In the genomic region with DNA sequence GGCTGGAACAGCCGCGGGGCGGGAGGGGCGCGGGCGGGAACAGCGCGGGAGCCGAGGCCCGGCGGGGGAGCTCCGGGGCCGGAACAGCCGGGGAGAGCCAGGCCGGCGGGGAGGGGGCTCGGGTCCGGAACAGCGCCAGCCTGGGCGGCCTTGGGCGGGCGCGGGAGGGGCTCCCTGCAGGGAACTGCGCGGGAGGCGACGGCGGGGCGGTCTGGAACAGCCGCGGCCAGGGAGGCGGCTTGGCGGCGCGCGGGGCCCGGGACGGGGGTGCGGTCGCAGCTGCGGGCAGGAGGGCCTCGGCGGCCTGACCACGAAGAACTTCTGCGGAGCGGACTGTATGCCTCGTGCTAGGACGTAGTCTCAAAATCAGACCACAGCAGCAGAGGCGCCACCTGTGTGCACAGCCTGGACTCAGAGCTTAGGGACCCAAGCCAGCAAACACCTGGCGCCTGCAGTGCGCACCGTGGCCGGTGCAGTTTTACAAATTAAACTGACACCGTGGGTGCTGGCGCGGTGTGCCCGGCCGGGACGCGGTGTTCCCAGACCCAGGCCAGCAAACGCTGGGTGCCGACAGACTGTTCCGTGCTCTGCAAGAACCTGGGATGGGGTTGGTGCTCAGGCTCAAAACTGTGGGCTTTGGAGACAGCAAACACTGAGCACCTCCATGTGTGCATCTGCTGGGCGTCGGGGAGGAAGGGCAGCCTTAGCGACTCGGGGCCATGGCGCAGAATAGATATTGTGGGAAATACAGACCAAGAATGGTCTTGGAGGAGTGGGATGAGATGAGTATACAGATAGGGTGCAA, we compare ENCODE assay signal across 1 cellular context.
TF ChIP-seq lines count a peak whose summit lies in the region.

No MANE protein-coding gene starts in this region.

TF ChIP-seq in K562, 482 proteins besides CTCF, POLR2A, EP300 and RAD21 (continued from another document and continues in another):
- TF ChIP-seq, protein P1, sequence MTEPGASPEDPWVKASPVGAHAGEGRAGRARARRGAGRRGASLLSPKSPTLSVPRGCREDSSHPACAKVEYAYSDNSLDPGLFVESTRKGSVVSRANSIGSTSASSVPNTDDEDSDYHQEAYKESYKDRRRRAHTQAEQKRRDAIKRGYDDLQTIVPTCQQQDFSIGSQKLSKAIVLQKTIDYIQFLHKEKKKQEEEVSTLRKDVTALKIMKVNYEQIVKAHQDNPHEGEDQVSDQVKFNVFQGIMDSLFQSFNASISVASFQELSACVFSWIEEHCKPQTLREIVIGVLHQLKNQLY (CRISPR knock-in tag; conservative IDR thresholded peaks at IDR 0.05): no peak
- TF ChIP-seq SMC3 (conservative IDR thresholded peaks at IDR 0.05; ENCODE audit: insufficient read depth, low read depth, low read length): peak; percentile 4; the same call in 1 of the 2 replicates
- TF ChIP-seq ZNF316 (IDR thresholded peaks at IDR 0.05): no peak
- TF ChIP-seq MEF2D (tag; conservative IDR thresholded peaks at IDR 0.05; ENCODE audit: low read depth): no peak
- TF ChIP-seq ZNF146 (CRISPR knock-in tag; IDR thresholded peaks at IDR 0.05; ENCODE audit: unreplicated experiment): no peak
- TF ChIP-seq, protein P2, sequence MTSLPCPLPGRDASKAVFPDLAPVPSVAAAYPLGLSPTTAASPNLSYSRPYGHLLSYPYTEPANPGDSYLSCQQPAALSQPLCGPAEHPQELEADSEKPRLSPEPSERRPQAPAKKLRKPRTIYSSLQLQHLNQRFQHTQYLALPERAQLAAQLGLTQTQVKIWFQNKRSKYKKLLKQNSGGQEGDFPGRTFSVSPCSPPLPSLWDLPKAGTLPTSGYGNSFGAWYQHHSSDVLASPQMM (CRISPR knock-in tag; IDR thresholded peaks at IDR 0.05): no peak
- no peak for TF ChIP-seq KLF6 (CRISPR knock-in tag; IDR thresholded peaks at IDR 0.05; ENCODE audit: borderline replicate concordance)
- TF ChIP-seq BRCA1 (IDR thresholded peaks at IDR 0.05): no peak
- no peak for TF ChIP-seq BRCA1 (CRISPR knock-in tag; IDR thresholded peaks at IDR 0.05)
- TF ChIP-seq, protein P3, sequence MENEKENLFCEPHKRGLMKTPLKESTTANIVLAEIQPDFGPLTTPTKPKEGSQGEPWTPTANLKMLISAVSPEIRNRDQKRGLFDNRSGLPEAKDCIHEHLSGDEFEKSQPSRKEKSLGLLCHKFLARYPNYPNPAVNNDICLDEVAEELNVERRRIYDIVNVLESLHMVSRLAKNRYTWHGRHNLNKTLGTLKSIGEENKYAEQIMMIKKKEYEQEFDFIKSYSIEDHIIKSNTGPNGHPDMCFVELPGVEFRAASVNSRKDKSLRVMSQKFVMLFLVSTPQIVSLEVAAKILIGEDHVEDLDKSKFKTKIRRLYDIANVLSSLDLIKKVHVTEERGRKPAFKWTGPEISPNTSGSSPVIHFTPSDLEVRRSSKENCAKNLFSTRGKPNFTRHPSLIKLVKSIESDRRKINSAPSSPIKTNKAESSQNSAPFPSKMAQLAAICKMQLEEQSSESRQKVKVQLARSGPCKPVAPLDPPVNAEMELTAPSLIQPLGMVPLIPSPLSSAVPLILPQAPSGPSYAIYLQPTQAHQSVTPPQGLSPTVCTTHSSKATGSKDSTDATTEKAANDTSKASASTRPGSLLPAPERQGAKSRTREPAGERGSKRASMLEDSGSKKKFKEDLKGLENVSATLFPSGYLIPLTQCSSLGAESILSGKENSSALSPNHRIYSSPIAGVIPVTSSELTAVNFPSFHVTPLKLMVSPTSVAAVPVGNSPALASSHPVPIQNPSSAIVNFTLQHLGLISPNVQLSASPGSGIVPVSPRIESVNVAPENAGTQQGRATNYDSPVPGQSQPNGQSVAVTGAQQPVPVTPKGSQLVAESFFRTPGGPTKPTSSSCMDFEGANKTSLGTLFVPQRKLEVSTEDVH (IDR thresholded peaks at IDR 0.05; ENCODE audit: low read depth, partially characterized antibody): no peak
- no peak for TF ChIP-seq ZNF134 (CRISPR knock-in tag; conservative IDR thresholded peaks at IDR 0.05)
- no peak for TF ChIP-seq KDM4B (IDR thresholded peaks at IDR 0.05; ENCODE audit: borderline replicate concordance in 2 of 2, low read depth in 1 of 2)
- TF ChIP-seq, protein P4, sequence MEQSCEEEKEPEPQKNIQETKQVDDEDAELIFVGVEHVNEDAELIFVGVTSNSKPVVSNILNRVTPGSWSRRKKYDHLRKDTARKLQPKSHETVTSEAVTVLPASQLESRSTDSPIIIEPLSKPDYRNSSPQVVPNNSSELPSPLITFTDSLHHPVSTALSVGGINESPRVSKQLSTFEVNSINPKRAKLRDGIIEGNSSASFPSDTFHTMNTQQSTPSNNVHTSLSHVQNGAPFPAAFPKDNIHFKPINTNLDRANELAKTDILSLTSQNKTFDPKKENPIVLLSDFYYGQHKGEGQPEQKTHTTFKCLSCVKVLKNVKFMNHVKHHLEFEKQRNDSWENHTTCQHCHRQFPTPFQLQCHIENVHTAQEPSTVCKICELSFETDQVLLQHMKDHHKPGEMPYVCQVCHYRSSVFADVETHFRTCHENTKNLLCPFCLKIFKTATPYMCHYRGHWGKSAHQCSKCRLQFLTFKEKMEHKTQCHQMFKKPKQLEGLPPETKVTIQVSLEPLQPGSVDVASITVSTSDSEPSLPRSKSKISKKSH (CRISPR knock-in tag; IDR thresholded peaks at IDR 0.05): no peak
- TF ChIP-seq STAT5A (IDR thresholded peaks at IDR 0.05; ENCODE audit: borderline replicate concordance, low read length): no peak
- TF ChIP-seq TARDBP (IDR thresholded peaks at IDR 0.05): no peak; the same call in 1 of the 2 replicates
- no peak for TF ChIP-seq PPARD (CRISPR knock-in tag; IDR thresholded peaks at IDR 0.05)
- TF ChIP-seq SMARCE1 (IDR thresholded peaks at IDR 0.05): no peak
- no peak for TF ChIP-seq JUN (IDR thresholded peaks at IDR 0.05; ENCODE audit: borderline replicate concordance, low read depth, low read length)
- no peak for TF ChIP-seq JUN (CRISPR knock-in tag; IDR thresholded peaks at IDR 0.05; ENCODE audit: borderline replicate concordance)
- no peak for TF ChIP-seq ZNF436 (CRISPR knock-in tag; IDR thresholded peaks at IDR 0.05)
- no peak for TF ChIP-seq NCOA1 (IDR thresholded peaks at IDR 0.05; ENCODE audit: low read depth)
- TF ChIP-seq, protein P5, sequence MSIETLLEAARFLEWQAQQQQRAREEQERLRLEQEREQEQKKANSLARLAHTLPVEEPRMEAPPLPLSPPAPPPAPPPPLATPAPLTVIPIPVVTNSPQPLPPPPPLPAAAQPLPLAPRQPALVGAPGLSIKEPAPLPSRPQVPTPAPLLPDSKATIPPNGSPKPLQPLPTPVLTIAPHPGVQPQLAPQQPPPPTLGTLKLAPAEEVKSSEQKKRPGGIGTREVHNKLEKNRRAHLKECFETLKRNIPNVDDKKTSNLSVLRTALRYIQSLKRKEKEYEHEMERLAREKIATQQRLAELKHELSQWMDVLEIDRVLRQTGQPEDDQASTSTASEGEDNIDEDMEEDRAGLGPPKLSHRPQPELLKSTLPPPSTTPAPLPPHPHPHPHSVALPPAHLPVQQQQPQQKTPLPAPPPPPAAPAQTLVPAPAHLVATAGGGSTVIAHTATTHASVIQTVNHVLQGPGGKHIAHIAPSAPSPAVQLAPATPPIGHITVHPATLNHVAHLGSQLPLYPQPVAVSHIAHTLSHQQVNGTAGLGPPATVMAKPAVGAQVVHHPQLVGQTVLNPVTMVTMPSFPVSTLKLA (conservative IDR thresholded peaks at IDR 0.05): 0 out of 4 replicates have a peak, but pooled peaks of 1 of the 2 experiments have one; percentile 12
- TF ChIP-seq ZNF24 (IDR thresholded peaks at IDR 0.05): peak; percentile 7
- 0 out of 2 replicates have a peak, but pooled peaks have one; percentile 34 for TF ChIP-seq POLR2AphosphoS5 (IDR thresholded peaks at IDR 0.05; ENCODE audit: control insufficient read depth, insufficient read depth, low read depth, low read length)
- peak; percentile 54 for TF ChIP-seq SAP30 (IDR thresholded peaks at IDR 0.05; ENCODE audit: borderline replicate concordance, insufficient read depth, low read depth, low read length, poor library complexity, severe bottlenecking)
- TF ChIP-seq, protein P6, sequence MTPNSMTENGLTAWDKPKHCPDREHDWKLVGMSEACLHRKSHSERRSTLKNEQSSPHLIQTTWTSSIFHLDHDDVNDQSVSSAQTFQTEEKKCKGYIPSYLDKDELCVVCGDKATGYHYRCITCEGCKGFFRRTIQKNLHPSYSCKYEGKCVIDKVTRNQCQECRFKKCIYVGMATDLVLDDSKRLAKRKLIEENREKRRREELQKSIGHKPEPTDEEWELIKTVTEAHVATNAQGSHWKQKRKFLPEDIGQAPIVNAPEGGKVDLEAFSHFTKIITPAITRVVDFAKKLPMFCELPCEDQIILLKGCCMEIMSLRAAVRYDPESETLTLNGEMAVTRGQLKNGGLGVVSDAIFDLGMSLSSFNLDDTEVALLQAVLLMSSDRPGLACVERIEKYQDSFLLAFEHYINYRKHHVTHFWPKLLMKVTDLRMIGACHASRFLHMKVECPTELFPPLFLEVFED (CRISPR knock-in tag; conservative IDR thresholded peaks at IDR 0.05): no peak
- TF ChIP-seq SRSF9 (IDR thresholded peaks at IDR 0.05; ENCODE audit: borderline replicate concordance, low read depth, low read length): no peak
- TF ChIP-seq, protein P7, sequence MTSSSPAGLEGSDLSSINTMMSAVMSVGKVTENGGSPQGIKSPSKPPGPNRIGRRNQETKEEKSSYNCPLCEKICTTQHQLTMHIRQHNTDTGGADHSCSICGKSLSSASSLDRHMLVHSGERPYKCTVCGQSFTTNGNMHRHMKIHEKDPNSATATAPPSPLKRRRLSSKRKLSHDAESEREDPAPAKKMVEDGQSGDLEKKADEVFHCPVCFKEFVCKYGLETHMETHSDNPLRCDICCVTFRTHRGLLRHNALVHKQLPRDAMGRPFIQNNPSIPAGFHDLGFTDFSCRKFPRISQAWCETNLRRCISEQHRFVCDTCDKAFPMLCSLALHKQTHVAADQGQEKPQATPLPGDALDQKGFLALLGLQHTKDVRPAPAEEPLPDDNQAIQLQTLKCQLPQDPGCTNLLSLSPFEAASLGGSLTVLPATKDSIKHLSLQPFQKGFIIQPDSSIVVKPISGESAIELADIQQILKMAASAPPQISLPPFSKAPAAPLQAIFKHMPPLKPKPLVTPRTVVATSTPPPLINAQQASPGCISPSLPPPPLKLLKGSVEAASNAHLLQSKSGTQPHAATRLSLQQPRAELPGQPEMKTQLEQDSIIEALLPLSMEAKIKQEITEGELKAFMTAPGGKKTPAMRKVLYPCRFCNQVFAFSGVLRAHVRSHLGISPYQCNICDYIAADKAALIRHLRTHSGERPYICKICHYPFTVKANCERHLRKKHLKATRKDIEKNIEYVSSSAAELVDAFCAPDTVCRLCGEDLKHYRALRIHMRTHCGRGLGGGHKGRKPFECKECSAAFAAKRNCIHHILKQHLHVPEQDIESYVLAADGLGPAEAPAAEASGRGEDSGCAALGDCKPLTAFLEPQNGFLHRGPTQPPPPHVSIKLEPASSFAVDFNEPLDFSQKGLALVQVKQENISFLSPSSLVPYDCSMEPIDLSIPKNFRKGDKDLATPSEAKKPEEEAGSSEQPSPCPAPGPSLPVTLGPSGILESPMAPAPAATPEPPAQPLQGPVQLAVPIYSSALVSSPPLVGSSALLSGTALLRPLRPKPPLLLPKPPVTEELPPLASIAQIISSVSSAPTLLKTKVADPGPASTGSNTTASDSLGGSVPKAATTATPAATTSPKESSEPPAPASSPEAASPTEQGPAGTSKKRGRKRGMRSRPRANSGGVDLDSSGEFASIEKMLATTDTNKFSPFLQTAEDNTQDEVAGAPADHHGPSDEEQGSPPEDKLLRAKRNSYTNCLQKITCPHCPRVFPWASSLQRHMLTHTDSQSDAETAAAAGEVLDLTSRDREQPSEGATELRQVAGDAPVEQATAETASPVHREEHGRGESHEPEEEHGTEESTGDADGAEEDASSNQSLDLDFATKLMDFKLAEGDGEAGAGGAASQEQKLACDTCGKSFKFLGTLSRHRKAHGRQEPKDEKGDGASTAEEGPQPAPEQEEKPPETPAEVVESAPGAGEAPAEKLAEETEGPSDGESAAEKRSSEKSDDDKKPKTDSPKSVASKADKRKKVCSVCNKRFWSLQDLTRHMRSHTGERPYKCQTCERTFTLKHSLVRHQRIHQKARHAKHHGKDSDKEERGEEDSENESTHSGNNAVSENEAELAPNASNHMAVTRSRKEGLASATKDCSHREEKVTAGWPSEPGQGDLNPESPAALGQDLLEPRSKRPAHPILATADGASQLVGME (CRISPR knock-in tag; IDR thresholded peaks at IDR 0.05): peak; percentile 15; the same call in 1 of the 2 replicates
- no peak for TF ChIP-seq BRD9 (IDR thresholded peaks at IDR 0.05; ENCODE audit: low read depth, partially characterized antibody)
- no peak for TF ChIP-seq BRF1 (IDR thresholded peaks at IDR 0.05; ENCODE audit: borderline replicate concordance, extremely low read depth, insufficient read length)
- no peak for TF ChIP-seq PYGO2 (tag; IDR thresholded peaks at IDR 0.05)
- TF ChIP-seq SRSF3 (IDR thresholded peaks at IDR 0.05; ENCODE audit: insufficient read depth, low read length): no peak
- TF ChIP-seq, protein P8, sequence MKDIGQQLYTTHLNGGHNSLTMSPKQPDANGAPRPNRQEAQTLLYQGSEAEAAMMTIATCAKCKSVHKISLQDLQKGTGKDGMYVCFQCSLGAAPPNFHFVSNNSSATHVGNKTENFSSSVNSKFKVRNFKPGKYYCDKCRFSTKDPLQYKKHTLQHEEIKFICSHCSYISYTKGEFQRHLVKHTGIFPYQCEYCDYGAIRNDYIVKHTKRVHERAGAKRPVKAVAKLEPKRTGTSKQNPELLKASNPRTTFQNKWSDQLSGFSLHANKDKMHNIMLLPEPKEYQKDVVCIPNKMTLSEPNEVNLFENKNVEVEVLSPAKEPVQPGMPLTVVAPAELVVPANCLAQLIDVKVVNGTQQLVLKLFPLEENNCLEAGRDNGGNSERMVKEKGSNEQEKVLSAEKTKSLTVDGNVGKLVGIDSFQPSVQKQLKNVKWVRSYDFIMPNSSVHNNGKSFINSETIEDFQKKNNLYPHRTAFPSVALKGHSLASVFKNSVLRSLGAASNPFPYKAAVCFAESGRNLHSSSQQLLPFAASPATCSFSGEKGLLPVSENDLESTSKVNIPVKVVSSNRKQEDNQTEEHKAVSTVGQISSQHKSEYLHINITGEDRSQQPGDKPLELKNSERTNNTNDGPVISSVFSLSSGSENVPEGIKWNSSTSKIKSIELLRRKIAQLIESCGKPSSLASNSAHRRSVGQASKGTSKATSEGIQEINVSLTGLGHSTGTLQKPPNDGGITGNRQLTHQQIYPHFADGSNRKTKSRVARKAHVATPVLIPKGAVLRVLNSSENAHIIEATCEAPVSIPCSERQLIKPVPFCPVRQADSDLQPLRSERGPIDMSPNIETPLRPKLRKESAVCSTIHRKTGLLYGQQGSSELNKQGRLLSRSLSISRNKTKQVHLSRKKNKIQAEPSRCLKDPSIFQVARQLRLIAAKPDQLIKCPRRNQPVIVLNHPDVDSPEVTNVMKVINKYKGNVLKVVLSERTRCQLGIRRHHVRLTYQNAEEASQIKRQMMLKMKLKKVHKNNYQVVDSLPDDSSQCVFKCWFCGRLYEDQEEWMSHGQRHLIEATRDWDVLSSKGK (CRISPR knock-in tag; IDR thresholded peaks at IDR 0.05): no peak
- TF ChIP-seq ARID2 (IDR thresholded peaks at IDR 0.05): no peak
- TF ChIP-seq, protein P9, sequence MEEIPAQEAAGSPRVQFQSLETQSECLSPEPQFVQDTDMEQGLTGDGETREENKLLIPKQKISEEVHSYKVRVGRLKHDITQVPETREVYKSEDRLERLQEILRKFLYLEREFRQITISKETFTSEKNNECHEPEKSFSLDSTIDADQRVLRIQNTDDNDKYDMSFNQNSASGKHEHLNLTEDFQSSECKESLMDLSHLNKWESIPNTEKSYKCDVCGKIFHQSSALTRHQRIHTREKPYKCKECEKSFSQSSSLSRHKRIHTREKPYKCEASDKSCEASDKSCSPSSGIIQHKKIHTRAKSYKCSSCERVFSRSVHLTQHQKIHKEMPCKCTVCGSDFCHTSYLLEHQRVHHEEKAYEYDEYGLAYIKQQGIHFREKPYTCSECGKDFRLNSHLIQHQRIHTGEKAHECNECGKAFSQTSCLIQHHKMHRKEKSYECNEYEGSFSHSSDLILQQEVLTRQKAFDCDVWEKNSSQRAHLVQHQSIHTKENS (CRISPR knock-in tag; IDR thresholded peaks at IDR 0.05): no peak
- TF ChIP-seq RBBP5 (IDR thresholded peaks at IDR 0.05; ENCODE audit: borderline replicate concordance, insufficient read depth, low read length, poor library complexity, severe bottlenecking): peak; percentile 71
